27 cellular contexts compared by ENCODE assay signal in genomic region chr3:122088519-122088918, GRCh38. TPM values are rescaled to one million over a fixed set of nuclear protein-coding genes. Genes with fewer than 3 reads are reported as not detected.
"Had no signal": no experiment of that assay in that cellular context is flagged by ENCODE, and none has a peak within 500 bp of the region (broad histone marks: within the 10 kb centered on the region; RNA-seq: fewer than 3 reads in every experiment).

No MANE protein-coding gene starts in this region.

- H3K36me3 ChIP-seq: brain microvascular endothelial cell, gastrocnemius medialis, left ventricle myocardium inferior, pancreas, suprapubic skin, tibial nerve, WERI-Rb-1 had no signal

- ATAC-seq: activated CD4-positive, CD25-positive, alpha-beta regulatory T cell treated with anti-CD3 and anti-CD28 coated beads, Interleukin-2, amount 50 U/mL, for 24 hours; effector memory CD8-positive, alpha-beta T cell; gastrocnemius medialis had no signal

- DNase-seq: activated CD4-positive, alpha-beta memory T cell treated with anti-CD3 and anti-CD28 coated beads for 36 hours; activated CD4-positive, alpha-beta T cell treated with anti-CD3 and anti-CD28 coated beads, Interleukin-2, amount 10 ng/mL, durations not matched to agents 24 days and 14 days; activated CD8-positive, alpha-beta memory T cell treated with anti-CD3 and anti-CD28 coated beads, Interleukin-2, amount 50 U/mL, for 48 hours; activated gamma-delta T cell; activated naive CD4-positive, alpha-beta T cell treated with anti-CD3 and anti-CD28 coated beads, Interleukin-2, amount 10 ng/mL, durations not matched to agents 7 days and 5 days; activated naive CD8-positive, alpha-beta T cell treated with anti-CD3 and anti-CD28 coated beads, Interleukin-2, amount 10 ng/mL, durations not matched to agents 7 days and 5 days; activated T-cell treated with anti-CD3 and anti-CD28 coated beads, Interleukin-2, amount 50 U/mL, for 24 hours; brain microvascular endothelial cell; effector memory CD8-positive, alpha-beta T cell; erythroblast; gastrocnemius medialis; glutamatergic neuron; left ventricle myocardium inferior; naive B cell; pancreas; psoas muscle; stimulated activated CD4-positive, alpha-beta T cell treated with anti-CD3 and anti-CD28 coated beads, Interleukin-15, amount 100 ng/mL, for 24 hours; stimulated activated CD4-positive, alpha-beta T cell treated with anti-CD3 and anti-CD28 coated beads, Interleukin-2, amount 100 ng/mL, for 24 hours; stimulated activated naive CD4-positive, alpha-beta T cell; T-helper 9 cell; WERI-Rb-1 had no signal

- H3K4me3 ChIP-seq: coronary artery, gastrocnemius medialis, left ventricle myocardium inferior, pancreas, psoas muscle, suprapubic skin, tibial nerve had no signal

- H3K36me3 Mint-ChIP-seq: activated CD4-positive, alpha-beta memory T cell treated with anti-CD3 and anti-CD28 coated beads for 36 hours; activated naive CD4-positive, alpha-beta T cell treated with anti-CD3 and anti-CD28 coated beads, Interleukin-2, amount 10 ng/mL, durations not matched to agents 7 days and 5 days; activated naive CD8-positive, alpha-beta T cell treated with anti-CD3 and anti-CD28 coated beads, Interleukin-2, amount 10 ng/mL, durations not matched to agents 7 days and 5 days had no signal

- H3K9me3 ChIP-seq: gastrocnemius medialis, left ventricle myocardium inferior, pancreas, psoas muscle, suprapubic skin, tibial nerve had no signal

- H3K27me3 ChIP-seq: brain microvascular endothelial cell, gastrocnemius medialis, pancreas, suprapubic skin, tibial nerve had no signal

- H3K4me1 ChIP-seq: gastrocnemius medialis, left ventricle myocardium inferior, pancreas, psoas muscle, suprapubic skin, tibial nerve had no signal

- H3K4me3 Mint-ChIP-seq: activated CD4-positive, alpha-beta memory T cell treated with anti-CD3 and anti-CD28 coated beads for 36 hours; activated CD4-positive, alpha-beta T cell treated with anti-CD3 and anti-CD28 coated beads, Interleukin-2, amount 10 ng/mL, durations not matched to agents 24 days and 14 days; activated naive CD4-positive, alpha-beta T cell treated with anti-CD3 and anti-CD28 coated beads, Interleukin-2, amount 10 ng/mL, durations not matched to agents 7 days and 5 days; activated naive CD8-positive, alpha-beta T cell treated with anti-CD3 and anti-CD28 coated beads, Interleukin-2, amount 10 ng/mL, durations not matched to agents 7 days and 5 days; activated T-cell treated with anti-CD3 and anti-CD28 coated beads, Interleukin-2, amount 50 U/mL, for 24 hours; effector memory CD8-positive, alpha-beta T cell; naive B cell had no signal

- H3K27me3 Mint-ChIP-seq: activated CD4-positive, alpha-beta memory T cell treated with anti-CD3 and anti-CD28 coated beads for 36 hours; activated CD4-positive, alpha-beta T cell treated with anti-CD3 and anti-CD28 coated beads, Interleukin-2, amount 10 ng/mL, durations not matched to agents 24 days and 14 days; activated naive CD4-positive, alpha-beta T cell treated with anti-CD3 and anti-CD28 coated beads, Interleukin-2, amount 10 ng/mL, durations not matched to agents 7 days and 5 days; activated T-cell treated with anti-CD3 and anti-CD28 coated beads, Interleukin-2, amount 50 U/mL, for 24 hours; effector memory CD8-positive, alpha-beta T cell; naive B cell had no signal

- H3K9me3 Mint-ChIP-seq: activated CD4-positive, alpha-beta memory T cell treated with anti-CD3 and anti-CD28 coated beads for 36 hours; activated CD4-positive, alpha-beta T cell treated with anti-CD3 and anti-CD28 coated beads, Interleukin-2, amount 10 ng/mL, durations not matched to agents 24 days and 14 days; activated naive CD4-positive, alpha-beta T cell treated with anti-CD3 and anti-CD28 coated beads, Interleukin-2, amount 10 ng/mL, durations not matched to agents 7 days and 5 days; activated naive CD8-positive, alpha-beta T cell treated with anti-CD3 and anti-CD28 coated beads, Interleukin-2, amount 10 ng/mL, durations not matched to agents 7 days and 5 days; activated T-cell treated with anti-CD3 and anti-CD28 coated beads, Interleukin-2, amount 50 U/mL, for 24 hours; effector memory CD8-positive, alpha-beta T cell; naive B cell had no signal

- H3K27ac Mint-ChIP-seq: activated CD4-positive, alpha-beta memory T cell treated with anti-CD3 and anti-CD28 coated beads for 36 hours; activated CD4-positive, alpha-beta T cell treated with anti-CD3 and anti-CD28 coated beads, Interleukin-2, amount 10 ng/mL, durations not matched to agents 24 days and 14 days; activated naive CD4-positive, alpha-beta T cell treated with anti-CD3 and anti-CD28 coated beads, Interleukin-2, amount 10 ng/mL, durations not matched to agents 7 days and 5 days; activated naive CD8-positive, alpha-beta T cell treated with anti-CD3 and anti-CD28 coated beads, Interleukin-2, amount 10 ng/mL, durations not matched to agents 7 days and 5 days; activated T-cell treated with anti-CD3 and anti-CD28 coated beads, Interleukin-2, amount 50 U/mL, for 24 hours; effector memory CD8-positive, alpha-beta T cell had no signal

- H3K27ac ChIP-seq: brain microvascular endothelial cell, coronary artery, gastrocnemius medialis, left ventricle myocardium inferior, pancreas, psoas muscle, suprapubic skin, tibial nerve, WERI-Rb-1 had no signal

RNA-seq across cellular contexts. Expression of gene CD86, which starts 33.4 kb away (rescaled TPM):
- total RNA-seq: astrocyte, lung microvascular endothelial cell had no signal
